22 cellular contexts compared by ENCODE assay signal in the genomic region with DNA sequence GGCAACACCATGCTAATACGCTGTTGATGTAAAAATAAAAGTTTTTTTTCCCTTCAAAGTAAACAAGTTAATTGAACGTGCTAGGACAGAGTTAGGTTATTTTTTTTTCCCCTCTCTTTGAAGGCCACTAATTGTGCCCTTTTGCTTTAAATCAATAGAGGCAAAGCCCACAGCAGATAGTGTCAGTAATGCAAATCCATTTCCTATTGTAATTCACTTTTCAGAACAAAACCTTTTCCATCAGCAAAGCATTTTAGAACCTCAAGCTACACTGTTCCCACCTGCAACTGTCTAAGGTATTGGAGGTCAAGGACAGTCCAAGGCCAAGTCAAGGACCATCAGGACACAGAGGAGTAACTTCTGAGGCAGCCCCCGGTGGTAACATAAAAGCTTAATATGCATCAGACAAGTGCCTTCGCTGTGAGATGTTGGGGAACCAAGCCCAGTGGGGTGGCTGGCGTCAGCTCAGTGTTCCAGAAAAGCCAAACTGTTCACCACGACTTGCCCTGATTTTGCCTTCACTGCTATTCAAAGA.
DNase-seq lines count a peak whose midpoint lies in the region; ATAC-seq and TF ChIP-seq lines count a peak whose summit lies in the region.
"Had no signal": no experiment of that assay in that cellular context is flagged by ENCODE, and none has a peak within 500 bp of the region (broad histone marks: within the 10 kb centered on the region; RNA-seq: fewer than 3 reads in every experiment).

No MANE protein-coding gene starts in this region.

- H3K27ac Mint-ChIP-seq in activated CD4-positive, alpha-beta T cell treated with anti-CD3 and anti-CD28 coated beads for 36 hours = peak overlapping the region; percentile 52
- no peak overlapping the region for H3K27ac Mint-ChIP-seq in activated CD4-positive, alpha-beta T cell treated with anti-CD3 and anti-CD28 coated beads, Interleukin-2, amount 10 ng/mL, durations not matched to agents 24 days and 14 days
- peak overlapping the region; percentile 93 to 95 for H3K27ac Mint-ChIP-seq in natural killer cell
- no peak overlapping the region for H3K27ac Mint-ChIP-seq in neural progenitor cell
- H3K27ac Mint-ChIP-seq: activated naive CD4-positive, alpha-beta T cell treated with anti-CD3 and anti-CD28 coated beads for 36 hours; IgD-negative memory B cell had no signal

- H3K4me3 ChIP-seq in adrenal gland = no peak overlapping the region
- no peak overlapping the region for H3K4me3 ChIP-seq in neural progenitor cell
- H3K4me3 ChIP-seq: SJCRH30, skin epidermis had no signal

- H3K9me3 Mint-ChIP-seq in activated CD4-positive, alpha-beta T cell treated with anti-CD3 and anti-CD28 coated beads for 36 hours (ENCODE audit: low read depth) = no peaks in the 10 kb centered on the region
- H3K9me3 Mint-ChIP-seq in activated CD4-positive, alpha-beta T cell treated with anti-CD3 and anti-CD28 coated beads, Interleukin-2, amount 10 ng/mL, durations not matched to agents 24 days and 14 days = no peaks in the 10 kb centered on the region
- H3K9me3 Mint-ChIP-seq in natural killer cell (no peaks in the 10 kb centered on the region), neural progenitor cell (no peaks in the 10 kb centered on the region)
- H3K9me3 Mint-ChIP-seq: activated naive CD4-positive, alpha-beta T cell treated with anti-CD3 and anti-CD28 coated beads for 36 hours; IgD-negative memory B cell had no signal

- no peaks in the 10 kb centered on the region for H4K20me1 ChIP-seq in neural progenitor cell (ENCODE audit: low read depth)

- H3K36me3 Mint-ChIP-seq in activated CD4-positive, alpha-beta T cell treated with anti-CD3 and anti-CD28 coated beads for 36 hours (ENCODE audit: low read depth) = peaks cover 22% of the 10 kb centered on the region
- H3K36me3 Mint-ChIP-seq in activated CD4-positive, alpha-beta T cell treated with anti-CD3 and anti-CD28 coated beads, Interleukin-2, amount 10 ng/mL, durations not matched to agents 24 days and 14 days (ENCODE audit: low read depth) = peaks cover 38% of the 10 kb centered on the region
- H3K36me3 Mint-ChIP-seq in natural killer cell (no peaks in the 10 kb centered on the region), neural progenitor cell (no peaks in the 10 kb centered on the region)

- no peaks in the 10 kb centered on the region for H3K79me2 ChIP-seq in neural progenitor cell (ENCODE audit: low read depth)

- peak overlapping the region; percentile 78 for H3K27ac ChIP-seq in KOPT-K1 (ENCODE audit: low read depth, low read length, poor library complexity, severe bottlenecking)
- H3K27ac ChIP-seq in adrenal gland = peak overlapping the region in 3 of 5 donors; percentile 31 to 39 (median 34)
- no peak overlapping the region for H3K27ac ChIP-seq in neural progenitor cell
- H3K27ac ChIP-seq: SJCRH30, skin epidermis had no signal

- H3K4me1 ChIP-seq in adrenal gland (replicated peaks in 1 of 2) (peaks cover 36 to 69% of the 10 kb centered on the region in 2 donors), neural progenitor cell (no peaks in the 10 kb centered on the region)
- H3K4me1 ChIP-seq: SJCRH30 had no signal

- H3K4me2 ChIP-seq in neural progenitor cell = no peak overlapping the region

- intact Hi-C loops in activated CD4-positive, alpha-beta T cell treated with anti-CD3 and anti-CD28 coated beads for 36 hours (cut with DNase I, micrococcal nuclease) = loop anchor here in 1 of 2 experiments (5.0 kb wide), 1 partner anchor 33 kb away; no protein-coding TSS in a partner anchor
- intact Hi-C loops in activated CD4-positive, alpha-beta T cell treated with anti-CD3 and anti-CD28 coated beads, Interleukin-2, amount 10 ng/mL, durations not matched to agents 24 days and 14 days (cut with micrococcal nuclease) = loop anchor here (5.0 kb wide), 1 partner anchor 67 kb away; a partner anchor contains a TSS
- intact Hi-C loops in adrenal gland (cut with DNase I) (no loop called here), natural killer cell (cut with micrococcal nuclease) (loop anchor here (10.0 kb wide), 1 partner anchor 120 kb away; no protein-coding TSS in a partner anchor)

- H2AFZ ChIP-seq in neural progenitor cell (replicated peaks) = no peak overlapping the region

- no peak for TF ChIP-seq POLR2A in adrenal gland (IDR thresholded peaks at IDR 0.05)

- no peaks in the 10 kb centered on the region for H3K9me3 ChIP-seq in KOPT-K1 (ENCODE audit: insufficient read depth, low read length, poor library complexity, severe bottlenecking)
- no peaks in the 10 kb centered on the region for H3K9me3 ChIP-seq in adrenal gland (replicated peaks in 1 of 3)
- no peaks in the 10 kb centered on the region for H3K9me3 ChIP-seq in neural progenitor cell (ENCODE audit: low read depth)
- H3K9me3 ChIP-seq: SJCRH30 had no signal

- H3K36me3 ChIP-seq in KOPT-K1 (ENCODE audit: insufficient read depth, low read length) = no peaks in the 10 kb centered on the region
- H3K36me3 ChIP-seq in adrenal gland (replicated peaks in 1 of 2) = no peaks in the 10 kb centered on the region
- no peaks in the 10 kb centered on the region for H3K36me3 ChIP-seq in neural progenitor cell

- no peak overlapping the region for H3K4me3 Mint-ChIP-seq in activated CD4-positive, alpha-beta T cell treated with anti-CD3 and anti-CD28 coated beads for 36 hours
- H3K4me3 Mint-ChIP-seq in activated CD4-positive, alpha-beta T cell treated with anti-CD3 and anti-CD28 coated beads, Interleukin-2, amount 10 ng/mL, durations not matched to agents 24 days and 14 days = no peak overlapping the region
- peak overlapping the region; percentile 79 for H3K4me3 Mint-ChIP-seq in natural killer cell
- no peak overlapping the region for H3K4me3 Mint-ChIP-seq in neural progenitor cell
- H3K4me3 Mint-ChIP-seq: activated naive CD4-positive, alpha-beta T cell treated with anti-CD3 and anti-CD28 coated beads for 36 hours; IgD-negative memory B cell had no signal

- no peaks in the 10 kb centered on the region for H3F3A ChIP-seq in neural progenitor cell (ENCODE audit: low read depth)

- POLR2A ChIA-PET in activated CD4-positive, alpha-beta T cell treated with anti-CD3 and anti-CD28 coated beads for 36 hours (lab: Charles Lee) = interaction anchor here (0.8 kb wide), 1 partner anchor 45 kb away, joined by 3 read pairs; no protein-coding TSS in a partner anchor

- TF ChIP-seq CTCF in adrenal gland (IDR thresholded peaks at IDR 0.05) = no peak
- no peak for TF ChIP-seq CTCF in natural killer cell (IDR thresholded peaks at IDR 0.05)
- no peak for TF ChIP-seq CTCF in neural progenitor cell (IDR thresholded peaks at IDR 0.05)

- CTCF ChIA-PET in activated CD4-positive, alpha-beta T cell treated with anti-CD3 and anti-CD28 coated beads for 36 hours (lab: Charles Lee) = interaction anchor here (1.1 to 8.2 kb wide), 5 partner anchors 10 to 372 kb away, joined by 3 to 60 read pairs (median 5); no protein-coding TSS in a partner anchor

- H3K27me3 ChIP-seq in adrenal gland (no peaks in the 10 kb centered on the region), neural progenitor cell (no peaks in the 10 kb centered on the region)
- H3K27me3 ChIP-seq: SJCRH30 had no signal

- no peak for ATAC-seq in activated CD4-positive, alpha-beta T cell treated with anti-CD3 and anti-CD28 coated beads for 36 hours
- ATAC-seq in natural killer cell = no peak
- ATAC-seq in GM21390 (IDR thresholded peaks at IDR 0.05; ENCODE audit: unreplicated experiment) = no peak
- ATAC-seq: left cardiac atrium had no signal

- H3K27me3 Mint-ChIP-seq in activated CD4-positive, alpha-beta T cell treated with anti-CD3 and anti-CD28 coated beads for 36 hours = no peaks in the 10 kb centered on the region
- no peaks in the 10 kb centered on the region for H3K27me3 Mint-ChIP-seq in activated CD4-positive, alpha-beta T cell treated with anti-CD3 and anti-CD28 coated beads, Interleukin-2, amount 10 ng/mL, durations not matched to agents 24 days and 14 days
- no peaks in the 10 kb centered on the region for H3K27me3 Mint-ChIP-seq in natural killer cell (ENCODE audit: low read depth in 2 of 2)
- H3K27me3 Mint-ChIP-seq in neural progenitor cell (ENCODE audit: insufficient read depth, low read depth) = no peaks in the 10 kb centered on the region
- H3K27me3 Mint-ChIP-seq: IgD-negative memory B cell had no signal

- H3K4me1 Mint-ChIP-seq in activated CD4-positive, alpha-beta T cell treated with anti-CD3 and anti-CD28 coated beads for 36 hours = peaks cover 97% of the 10 kb centered on the region
- H3K4me1 Mint-ChIP-seq in activated CD4-positive, alpha-beta T cell treated with anti-CD3 and anti-CD28 coated beads, Interleukin-2, amount 10 ng/mL, durations not matched to agents 24 days and 14 days = peaks cover 67% of the 10 kb centered on the region
- H3K4me1 Mint-ChIP-seq in natural killer cell = peaks cover 95 to 96% of the 10 kb centered on the region in 2 donors
- no peaks in the 10 kb centered on the region for H3K4me1 Mint-ChIP-seq in neural progenitor cell

- DNase-seq in activated CD4-positive, alpha-beta T cell treated with anti-CD3 and anti-CD28 coated beads for 36 hours = no peak
- DNase-seq in activated CD4-positive, alpha-beta T cell treated with anti-CD3 and anti-CD28 coated beads, Interleukin-2, amount 10 ng/mL, durations not matched to agents 24 days and 14 days = no peak
- DNase-seq in adrenal gland = no peak
- DNase-seq in natural killer cell = no peak
- no peak for DNase-seq in neural progenitor cell (ENCODE audit: low spot score)
- no peak for DNase-seq in iPS-NIHi7 (ENCODE audit: extremely low spot score)
- DNase-seq: 8988T; activated CD4-positive, alpha-beta T cell treated with anti-CD3 and anti-CD28 coated beads, Interleukin-2, amount 50 U/mL, for 1 hour; activated naive CD4-positive, alpha-beta T cell treated with anti-CD3 and anti-CD28 coated beads for 36 hours; cortex of kidney; glutamatergic neuron; left cardiac atrium; mammary epithelial cell; NCI-H1092 treated with DMSO at 0.1 percent for 48 hours; NCI-H1930; NCI-H526; occipital lobe; SJCRH30 had no signal

- H3K9ac ChIP-seq in neural progenitor cell = no peak overlapping the region

- 41 to 52% (median 43%) methylated on average over 6 of the region's 6 CpGs for WGBS in adrenal gland, 4 donors

Comparison
In these comparisons a context has a peak if more than half of its experiments do, and no peak if none do; other contexts are left out.
1. H3K27ac Mint-ChIP-seq: peak in activated CD4-positive, alpha-beta T cell treated with anti-CD3 and anti-CD28 coated beads for 36 hours (single experiment) and natural killer cell (2 of 2); none in activated CD4-positive, alpha-beta T cell treated with anti-CD3 and anti-CD28 coated beads, Interleukin-2, amount 10 ng/mL, durations not matched to agents 24 days and 14 days (single experiment) and neural progenitor cell (single experiment).
2. intact Hi-C loops: an anchor here in activated CD4-positive, alpha-beta T cell treated with anti-CD3 and anti-CD28 coated beads, Interleukin-2, amount 10 ng/mL, durations not matched to agents 24 days and 14 days (5.0 kb wide) and natural killer cell (10.0 kb wide); none called in adrenal gland.